In genomic region chr4:110487873-110488272, GRCh38 we compare ENCODE assay signal across 15 cellular contexts. TPM values are rescaled to one million over a fixed set of nuclear protein-coding genes. Genes with fewer than 3 reads are reported as not detected.
DNase-seq lines count a peak whose midpoint lies in the region; ATAC-seq and TF ChIP-seq lines count a peak whose summit lies in the region.
"Had no signal": no experiment of that assay in that cellular context is flagged by ENCODE, and none has a peak within 500 bp of the region (broad histone marks: within the 10 kb centered on the region; RNA-seq: fewer than 3 reads in every experiment).

No MANE protein-coding gene starts in this region.

- H3K4me1 ChIP-seq in left lung = peaks cover 0 to 8% of the 10 kb centered on the region in 2 donors
- H3K4me1 ChIP-seq: lower lobe of right lung had no signal

- no peaks in the 10 kb centered on the region for H3K27me3 ChIP-seq in left lung

- H3K27ac Mint-ChIP-seq in WTC11 = no peak overlapping the region
- H3K27ac Mint-ChIP-seq: stimulated activated naive CD8-positive, alpha-beta T cell treated with anti-CD3 and anti-CD28 coated beads, Interleukin-15, amount 100 ng/mL, for 72 hours; T-helper 2 cell treated with Interferon-gamma antibody and Interleukin-4, amounts not matched to agents 5 μg/mL and 100 μg/mL, for 36 hours had no signal

- H3K4me3 ChIP-seq in GM12865 (ENCODE audit: low read depth, low read length) = no peak overlapping the region
- no peak overlapping the region for H3K4me3 ChIP-seq in left lung
- H3K4me3 ChIP-seq: lower lobe of right lung had no signal

- H3K27me3 Mint-ChIP-seq in WTC11 (ENCODE audit: low read depth) = peaks cover 12% of the 10 kb centered on the region; the same call in 1 of the 2 replicates

- peaks cover 24% of the 10 kb centered on the region for H3K4me1 Mint-ChIP-seq in WTC11

- H3K36me3 Mint-ChIP-seq in WTC11 = no peaks in the 10 kb centered on the region

- intact Hi-C loops in left lung (cut with DNase I) = no loop called here

- POLR2A ChIA-PET in WTC11 (lab: Charles Lee) = no interaction called here

- no peaks in the 10 kb centered on the region for H3K9me3 Mint-ChIP-seq in WTC11
- H3K9me3 Mint-ChIP-seq: stimulated activated naive CD8-positive, alpha-beta T cell treated with anti-CD3 and anti-CD28 coated beads, Interleukin-15, amount 100 ng/mL, for 72 hours; T-helper 2 cell treated with Interferon-gamma antibody and Interleukin-4, amounts not matched to agents 5 μg/mL and 100 μg/mL, for 36 hours had no signal

- H3K27ac ChIP-seq in left lung = no peak overlapping the region
- H3K27ac ChIP-seq: C4-2B, lower lobe of right lung had no signal

- H3K36me3 ChIP-seq in left lung = no peaks in the 10 kb centered on the region
- H3K36me3 ChIP-seq: lower lobe of right lung had no signal

- H3K4me3 Mint-ChIP-seq in WTC11 = no peak overlapping the region
- H3K4me3 Mint-ChIP-seq: stimulated activated naive CD8-positive, alpha-beta T cell treated with anti-CD3 and anti-CD28 coated beads, Interleukin-15, amount 100 ng/mL, for 72 hours; T-helper 2 cell treated with Interferon-gamma antibody and Interleukin-4, amounts not matched to agents 5 μg/mL and 100 μg/mL, for 36 hours had no signal

- TF ChIP-seq CTCF in GM12865 (IDR thresholded peaks at IDR 0.05; ENCODE audit: insufficient read depth, low read depth, low read length, missing control alignments) = no peak
- no peak for TF ChIP-seq CTCF in WTC11 (IDR thresholded peaks at IDR 0.05)
- no peak for TF ChIP-seq CTCF in left lung (IDR thresholded peaks at IDR 0.05)
- TF ChIP-seq CTCF in GM10266 (IDR thresholded peaks at IDR 0.05; ENCODE audit: control insufficient read depth, insufficient read depth, low read depth, missing control alignments) = no peak

- CTCF ChIA-PET in WTC11 (lab: Charles Lee) = interaction anchor here (1.0 to 1.5 kb wide), 3 partner anchors 21 to 144 kb away, joined by 3 to 4 read pairs (median 3); no protein-coding TSS in a partner anchor

- no peaks in the 10 kb centered on the region for H3K9me3 ChIP-seq in left lung
- H3K9me3 ChIP-seq: lower lobe of right lung had no signal

- DNase-seq in GM12865 (ENCODE audit: low read depth) = peak; percentile 51
- DNase-seq in WTC11 (ENCODE audit: low spot score) = no peak
- no peak for DNase-seq in left lung
- no peak for DNase-seq in NCI-H748 treated with DMSO at 0.1 percent for 48 hours (lab: John Stamatoyannopoulos, UW)
- no peak for DNase-seq in GM10266 (ENCODE audit: extremely low spot score)
- no peak for DNase-seq in activated naive CD4-positive, alpha-beta T cell (lab: John Stamatoyannopoulos, UW)
- DNase-seq: activated effector memory CD4-positive, alpha-beta T cell treated with Interleukin-2 at 50 U/mL for 16 hours; effector memory CD4-positive, alpha-beta T cell; lower lobe of right lung; NCI-H2081; stimulated activated naive CD8-positive, alpha-beta T cell treated with anti-CD3 and anti-CD28 coated beads, Interleukin-15, amount 100 ng/mL, for 72 hours had no signal

- ATAC-seq in HG03196 (IDR thresholded peaks at IDR 0.05; ENCODE audit: unreplicated experiment) (peak; percentile 34), WTC11 (peak; percentile 75), left lung (peak; percentile 67), GM19328 (IDR thresholded peaks at IDR 0.05; ENCODE audit: unreplicated experiment) (no peak)
- ATAC-seq: stimulated activated naive CD8-positive, alpha-beta T cell treated with anti-CD3 and anti-CD28 coated beads, Interleukin-15, amount 100 ng/mL, for 72 hours had no signal

TF ChIP-seq in WTC11, 78 proteins besides CTCF, POLR2A, EP300 and RAD21 (continues in another document):
- TF ChIP-seq ZNF416 (CRISPR knock-in tag; IDR thresholded peaks at IDR 0.05) (no peak), ETV6 (CRISPR knock-in tag; IDR thresholded peaks at IDR 0.05) (no peak), RORB (CRISPR knock-in tag; IDR thresholded peaks at IDR 0.05) (no peak), ATF3 (CRISPR knock-in tag; conservative IDR thresholded peaks at IDR 0.05) (no peak), TP53 (CRISPR knock-in tag; IDR thresholded peaks at IDR 0.05) (no peak), ZNF281 (CRISPR knock-in tag; IDR thresholded peaks at IDR 0.05) (no peak), NR1H2 (CRISPR knock-in tag; IDR thresholded peaks at IDR 0.05) (no peak), ESRRA (CRISPR knock-in tag; IDR thresholded peaks at IDR 0.05; ENCODE audit: borderline replicate concordance) (no peak), CBFB (CRISPR knock-in tag; IDR thresholded peaks at IDR 0.05; ENCODE audit: low read depth) (no peak)
- TF ChIP-seq, protein P1, sequence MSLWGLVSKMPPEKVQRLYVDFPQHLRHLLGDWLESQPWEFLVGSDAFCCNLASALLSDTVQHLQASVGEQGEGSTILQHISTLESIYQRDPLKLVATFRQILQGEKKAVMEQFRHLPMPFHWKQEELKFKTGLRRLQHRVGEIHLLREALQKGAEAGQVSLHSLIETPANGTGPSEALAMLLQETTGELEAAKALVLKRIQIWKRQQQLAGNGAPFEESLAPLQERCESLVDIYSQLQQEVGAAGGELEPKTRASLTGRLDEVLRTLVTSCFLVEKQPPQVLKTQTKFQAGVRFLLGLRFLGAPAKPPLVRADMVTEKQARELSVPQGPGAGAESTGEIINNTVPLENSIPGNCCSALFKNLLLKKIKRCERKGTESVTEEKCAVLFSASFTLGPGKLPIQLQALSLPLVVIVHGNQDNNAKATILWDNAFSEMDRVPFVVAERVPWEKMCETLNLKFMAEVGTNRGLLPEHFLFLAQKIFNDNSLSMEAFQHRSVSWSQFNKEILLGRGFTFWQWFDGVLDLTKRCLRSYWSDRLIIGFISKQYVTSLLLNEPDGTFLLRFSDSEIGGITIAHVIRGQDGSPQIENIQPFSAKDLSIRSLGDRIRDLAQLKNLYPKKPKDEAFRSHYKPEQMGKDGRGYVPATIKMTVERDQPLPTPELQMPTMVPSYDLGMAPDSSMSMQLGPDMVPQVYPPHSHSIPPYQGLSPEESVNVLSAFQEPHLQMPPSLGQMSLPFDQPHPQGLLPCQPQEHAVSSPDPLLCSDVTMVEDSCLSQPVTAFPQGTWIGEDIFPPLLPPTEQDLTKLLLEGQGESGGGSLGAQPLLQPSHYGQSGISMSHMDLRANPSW (CRISPR knock-in tag; conservative IDR thresholded peaks at IDR 0.05; ENCODE audit: low read depth) = no peak
- TF ChIP-seq, protein P2, sequence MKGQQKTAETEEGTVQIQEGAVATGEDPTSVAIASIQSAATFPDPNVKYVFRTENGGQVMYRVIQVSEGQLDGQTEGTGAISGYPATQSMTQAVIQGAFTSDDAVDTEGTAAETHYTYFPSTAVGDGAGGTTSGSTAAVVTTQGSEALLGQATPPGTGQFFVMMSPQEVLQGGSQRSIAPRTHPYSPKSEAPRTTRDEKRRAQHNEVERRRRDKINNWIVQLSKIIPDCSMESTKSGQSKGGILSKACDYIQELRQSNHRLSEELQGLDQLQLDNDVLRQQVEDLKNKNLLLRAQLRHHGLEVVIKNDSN (CRISPR knock-in tag; IDR thresholded peaks at IDR 0.05) = no peak
- TF ChIP-seq, protein P3, sequence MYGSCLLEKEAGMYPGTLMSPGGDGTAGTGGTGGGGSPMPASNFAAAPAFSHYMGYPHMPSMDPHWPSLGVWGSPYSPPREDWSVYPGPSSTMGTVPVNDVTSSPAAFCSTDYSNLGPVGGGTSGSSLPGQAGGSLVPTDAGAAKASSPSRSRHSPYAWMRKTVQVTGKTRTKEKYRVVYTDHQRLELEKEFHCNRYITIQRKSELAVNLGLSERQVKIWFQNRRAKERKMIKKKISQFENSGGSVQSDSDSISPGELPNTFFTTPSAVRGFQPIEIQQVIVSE (CRISPR knock-in tag; IDR thresholded peaks at IDR 0.05; ENCODE audit: borderline replicate concordance) = no peak
- TF ChIP-seq, protein P4, sequence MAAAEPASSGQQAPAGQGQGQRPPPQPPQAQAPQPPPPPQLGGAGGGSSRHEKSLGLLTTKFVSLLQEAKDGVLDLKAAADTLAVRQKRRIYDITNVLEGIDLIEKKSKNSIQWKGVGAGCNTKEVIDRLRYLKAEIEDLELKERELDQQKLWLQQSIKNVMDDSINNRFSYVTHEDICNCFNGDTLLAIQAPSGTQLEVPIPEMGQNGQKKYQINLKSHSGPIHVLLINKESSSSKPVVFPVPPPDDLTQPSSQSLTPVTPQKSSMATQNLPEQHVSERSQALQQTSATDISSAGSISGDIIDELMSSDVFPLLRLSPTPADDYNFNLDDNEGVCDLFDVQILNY (CRISPR knock-in tag; IDR thresholded peaks at IDR 0.05) = no peak
- TF ChIP-seq, protein P5, sequence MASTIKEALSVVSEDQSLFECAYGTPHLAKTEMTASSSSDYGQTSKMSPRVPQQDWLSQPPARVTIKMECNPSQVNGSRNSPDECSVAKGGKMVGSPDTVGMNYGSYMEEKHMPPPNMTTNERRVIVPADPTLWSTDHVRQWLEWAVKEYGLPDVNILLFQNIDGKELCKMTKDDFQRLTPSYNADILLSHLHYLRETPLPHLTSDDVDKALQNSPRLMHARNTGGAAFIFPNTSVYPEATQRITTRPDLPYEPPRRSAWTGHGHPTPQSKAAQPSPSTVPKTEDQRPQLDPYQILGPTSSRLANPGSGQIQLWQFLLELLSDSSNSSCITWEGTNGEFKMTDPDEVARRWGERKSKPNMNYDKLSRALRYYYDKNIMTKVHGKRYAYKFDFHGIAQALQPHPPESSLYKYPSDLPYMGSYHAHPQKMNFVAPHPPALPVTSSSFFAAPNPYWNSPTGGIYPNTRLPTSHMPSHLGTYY (CRISPR knock-in tag; IDR thresholded peaks at IDR 0.05) = no peak

RNA-seq across cellular contexts. Expression of gene ENPEP, which starts 11.9 kb away (rescaled TPM):
- total RNA-seq in WTC11 (2021) (0.33 to 0.98 TPM (median 0.39 TPM) in 3 replicates), left lung (1 to 10 TPM; 7.3 to 8.5 TPM)
